1 cellular context compared by ENCODE assay signal in genomic region chr2:60880988-60881932, GRCh38.
A peak's percentile ranks its signal among the peaks of the same experiment; 100 is the strongest.
TF ChIP-seq lines count a peak whose summit lies in the region.

TSS of gene REL (plus strand) at chr2:60881574. CDS start at chr2:60881841, 267 bp downstream.

TF ChIP-seq in HepG2, 621 proteins besides CTCF, POLR2A, EP300 and RAD21 (continued from another document and continues in another):
- TF ChIP-seq ZNF646 (CRISPR knock-in tag; IDR thresholded peaks at IDR 0.05) = 0 out of 2 replicates have a peak, but pooled peaks have one; percentile 44
- TF ChIP-seq ZNF136 (CRISPR knock-in tag; IDR thresholded peaks at IDR 0.05; ENCODE audit: low read depth) = 0 out of 2 replicates have a peak, but pooled peaks have one; percentile 12
- no peak for TF ChIP-seq SRF (IDR thresholded peaks at IDR 0.05; ENCODE audit: low read depth, low read length)
- TF ChIP-seq ZNF513 (CRISPR knock-in tag; conservative IDR thresholded peaks at IDR 0.05) = 0 out of 2 replicates have a peak, but pooled peaks have one; percentile 32
- TF ChIP-seq ZNF644 (CRISPR knock-in tag; IDR thresholded peaks at IDR 0.05; ENCODE audit: low read depth) = peak; percentile 45; the same call in 1 of the 2 replicates
- TF ChIP-seq ZNF724P (CRISPR knock-in tag; IDR thresholded peaks at IDR 0.05; ENCODE audit: borderline replicate concordance) = peak; percentile 60; the same call in 1 of the 2 replicates
- TF ChIP-seq FOSL1 (CRISPR knock-in tag; IDR thresholded peaks at IDR 0.05; ENCODE audit: borderline replicate concordance) = no peak
- TF ChIP-seq NFIC (IDR thresholded peaks at IDR 0.05; ENCODE audit: low read length) = no peak
- no peak for TF ChIP-seq ETS1 (CRISPR knock-in tag; IDR thresholded peaks at IDR 0.05)
- TF ChIP-seq ZNF609 (CRISPR knock-in tag; IDR thresholded peaks at IDR 0.05; ENCODE audit: borderline replicate concordance) = peak; percentile 10; the same call in 1 of the 2 replicates
- peak; percentile 92; the same call in 1 of the 2 replicates for TF ChIP-seq NFKB2 (CRISPR knock-in tag; IDR thresholded peaks at IDR 0.05; ENCODE audit: borderline replicate concordance)
- TF ChIP-seq ZNF326 (CRISPR knock-in tag; IDR thresholded peaks at IDR 0.05; ENCODE audit: borderline replicate concordance) = no peak
- peak; percentile 51 for TF ChIP-seq AGO1 (IDR thresholded peaks at IDR 0.05; ENCODE audit: low read depth, low read length, poor library complexity, severe bottlenecking)
- peak; percentile 84 for TF ChIP-seq POLR2G (IDR thresholded peaks at IDR 0.05; ENCODE audit: low read depth, low read length)
- TF ChIP-seq SP1 (IDR thresholded peaks at IDR 0.05) = no peak
- peak; percentile 62 for TF ChIP-seq SP1 (CRISPR knock-in tag; IDR thresholded peaks at IDR 0.05)
- TF ChIP-seq PRMT3 (CRISPR knock-in tag; IDR thresholded peaks at IDR 0.05; ENCODE audit: borderline replicate concordance, low read depth) = 0 out of 2 replicates have a peak, but pooled peaks have one; percentile 56
- TF ChIP-seq ZNF781 (CRISPR knock-in tag; IDR thresholded peaks at IDR 0.05; ENCODE audit: borderline replicate concordance, not compliant biosample characterization) = peak; percentile 49
- no peak for TF ChIP-seq ARID2 (CRISPR knock-in tag; IDR thresholded peaks at IDR 0.05; ENCODE audit: borderline replicate concordance)
- TF ChIP-seq ZNF331 (CRISPR knock-in tag; IDR thresholded peaks at IDR 0.05) = peak; percentile 86; the same call in 1 of the 2 replicates
- 0 out of 2 replicates have a peak, but pooled peaks have one; percentile 47 for TF ChIP-seq FIP1L1 (IDR thresholded peaks at IDR 0.05; ENCODE audit: borderline replicate concordance, insufficient read depth, low read depth, low read length)
- TF ChIP-seq ZNF629 (CRISPR knock-in tag; conservative IDR thresholded peaks at IDR 0.05) = no peak; the same call in 1 of the 2 replicates
- no peak; the same call in 1 of the 2 replicates for TF ChIP-seq FOXC1 (CRISPR knock-in tag; IDR thresholded peaks at IDR 0.05; ENCODE audit: borderline replicate concordance)
- TF ChIP-seq FOXP1 (IDR thresholded peaks at IDR 0.05) = no peak
- TF ChIP-seq FOXP1 (CRISPR knock-in tag; IDR thresholded peaks at IDR 0.05) = no peak; the same call in 1 of the 2 replicates
- no peak for TF ChIP-seq NFRKB (IDR thresholded peaks at IDR 0.05)
- no peak for TF ChIP-seq ZNF773 (CRISPR knock-in tag; IDR thresholded peaks at IDR 0.05; ENCODE audit: borderline replicate concordance)
- TF ChIP-seq ZNF33B (CRISPR knock-in tag; IDR thresholded peaks at IDR 0.05) = no peak
- peak; percentile 1; the same call in 1 of the 2 replicates for TF ChIP-seq ZNF281 (CRISPR knock-in tag; IDR thresholded peaks at IDR 0.05; ENCODE audit: borderline replicate concordance)
- TF ChIP-seq NONO (IDR thresholded peaks at IDR 0.05) = no peak
- TF ChIP-seq NONO (CRISPR knock-in tag; conservative IDR thresholded peaks at IDR 0.05) = peak; percentile 75; the same call in 1 of the 2 replicates
- 0 out of 2 replicates have a peak, but pooled peaks have one; percentile 37 for TF ChIP-seq CC2D1A (CRISPR knock-in tag; IDR thresholded peaks at IDR 0.05)
